28 cellular contexts compared by ENCODE assay signal in the genomic region with DNA sequence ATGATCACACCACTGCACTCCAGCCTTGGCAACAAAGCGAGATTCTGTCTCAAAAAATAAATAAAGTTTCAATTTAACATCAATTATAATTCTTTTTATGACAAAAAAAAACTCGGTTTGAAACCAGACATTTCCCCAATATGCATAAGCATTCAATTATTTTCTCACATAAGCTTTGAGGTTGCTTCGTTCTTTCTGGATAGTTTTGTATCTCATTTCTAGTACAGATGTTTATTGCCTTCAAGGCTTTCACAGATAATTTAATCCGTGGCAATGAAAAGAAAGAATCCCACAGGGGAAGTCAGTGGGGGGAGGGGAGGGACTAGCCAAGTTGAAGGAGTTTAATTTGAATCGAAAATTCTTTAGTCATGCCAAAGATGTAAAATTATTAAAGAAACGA.
"Had no signal": no experiment of that assay in that cellular context is flagged by ENCODE, and none has a peak within 500 bp of the region (broad histone marks: within the 10 kb centered on the region; RNA-seq: fewer than 3 reads in every experiment).

No MANE protein-coding gene starts in this region.

- H3K4me3 Mint-ChIP-seq: immature natural killer cell; mesothelial cell of epicardium; naive B cell; natural killer cell; nephron progenitor cell; neural progenitor cell; stimulated activated memory B cell treated with anti-CD40 and anti-IgM and Interleukin-4, amounts not matched to agents 10 μg/mL and 1 μg/mL and 100 μg/mL, for 72 hours; stimulated activated naive CD8-positive, alpha-beta T cell treated with anti-CD3 and anti-CD28 coated beads, Interleukin-15, amount 100 ng/mL, for 72 hours; type B pancreatic cell had no signal

- H3K4me1 Mint-ChIP-seq: immature natural killer cell; mesothelial cell of epicardium; naive B cell; natural killer cell; nephron progenitor cell; stimulated activated memory B cell treated with anti-CD40 and anti-IgM and Interleukin-4, amounts not matched to agents 10 μg/mL and 1 μg/mL and 100 μg/mL, for 72 hours; stimulated activated naive CD8-positive, alpha-beta T cell treated with anti-CD3 and anti-CD28 coated beads, Interleukin-15, amount 100 ng/mL, for 72 hours had no signal

- H2AFZ ChIP-seq: neural progenitor cell had no signal

- H3K27me3 Mint-ChIP-seq: progenitor cell of endocrine pancreas, type B pancreatic cell had no signal

- H3K36me3 ChIP-seq: left ventricle myocardium inferior, neural progenitor cell, neutrophil, ovary, right atrium auricular region, right lobe of liver, tibial nerve, uterus had no signal

- H3K4me3 ChIP-seq: left ventricle myocardium inferior, lung, neural progenitor cell, ovary, right atrium auricular region, right lobe of liver, smooth muscle cell, tibial nerve, uterus had no signal

- H3K9me3 ChIP-seq: neutrophil, ovary, right lobe of liver, uterus had no signal

- H3K27me3 ChIP-seq: neural progenitor cell, neutrophil, ovary, right atrium auricular region, right lobe of liver, tibial nerve, uterus had no signal

- H3K9ac ChIP-seq: neural progenitor cell had no signal

- H3K36me3 Mint-ChIP-seq: immature natural killer cell, natural killer cell had no signal

- DNase-seq: immature natural killer cell; kidney; left ventricle myocardium inferior; mesendoderm; naive B cell; natural killer cell; nephron progenitor cell; occipital lobe; right lobe of liver; stimulated activated CD4-positive, alpha-beta T cell treated with anti-CD3 and anti-CD28 coated beads, Interleukin-1b, Interleukin-23, amount 100 ng/mL, for 48 hours; stimulated activated CD4-positive, alpha-beta T cell treated with anti-CD3 and anti-CD28 coated beads, Interleukin-2, amount 100 ng/mL, for 48 hours; stimulated activated CD4-positive, alpha-beta T cell treated with anti-CD3 and anti-CD28 coated beads, Interleukin-4, amount 100 ng/mL, for 4 hours; stimulated activated CD8-positive, alpha-beta memory T cell treated with anti-CD3 and anti-CD28 coated beads, Interleukin-4, amount 100 ng/mL, for 48 hours; stimulated activated naive CD4-positive, alpha-beta T cell treated with Interleukin-2 at 50 U/mL for 16 hours; stimulated activated naive CD8-positive, alpha-beta T cell treated with anti-CD3 and anti-CD28 coated beads, Interleukin-15, amount 100 ng/mL, for 72 hours; substantia nigra; uterus had no signal

- H3K4me1 ChIP-seq: left ventricle myocardium inferior, neural progenitor cell, right atrium auricular region, right lobe of liver, uterus had no signal

- H3K27ac Mint-ChIP-seq: immature natural killer cell; mesothelial cell of epicardium; natural killer cell; nephron progenitor cell; neural progenitor cell; progenitor cell of endocrine pancreas; stimulated activated memory B cell treated with anti-CD40 and anti-IgM and Interleukin-4, amounts not matched to agents 10 μg/mL and 1 μg/mL and 100 μg/mL, for 72 hours; stimulated activated naive CD8-positive, alpha-beta T cell treated with anti-CD3 and anti-CD28 coated beads, Interleukin-15, amount 100 ng/mL, for 72 hours; type B pancreatic cell had no signal

- H3K4me2 ChIP-seq: neural progenitor cell, smooth muscle cell had no signal

- H3K27ac ChIP-seq: left ventricle myocardium inferior, neural progenitor cell, neutrophil, ovary, right atrium auricular region, right lobe of liver, tibial nerve, uterus had no signal
